ENCODE assay signal across 1 cellular context in genomic region chr11:19670030-19670761, GRCh38.
TF ChIP-seq lines count a peak whose summit lies in the region.

No MANE protein-coding gene starts in this region.

TF ChIP-seq in HepG2, 621 proteins besides CTCF, POLR2A, EP300 and RAD21:
- TF ChIP-seq HDAC6 (IDR thresholded peaks at IDR 0.05; ENCODE audit: low read depth, low read length) (no peak), ZNF101 (CRISPR knock-in tag; IDR thresholded peaks at IDR 0.05; ENCODE audit: borderline replicate concordance, low read depth) (no peak), RARA (CRISPR knock-in tag; IDR thresholded peaks at IDR 0.05) (no peak), ZNF574 (CRISPR knock-in tag; IDR thresholded peaks at IDR 0.05) (no peak), BORCS8-MEF2B (CRISPR knock-in tag; IDR thresholded peaks at IDR 0.05) (no peak), ZNF432 (CRISPR knock-in tag; IDR thresholded peaks at IDR 0.05; ENCODE audit: borderline replicate concordance) (no peak), ZNF589 (CRISPR knock-in tag; conservative IDR thresholded peaks at IDR 0.05) (no peak), SMAD9 (CRISPR knock-in tag; IDR thresholded peaks at IDR 0.05) (no peak), PTBP1 (IDR thresholded peaks at IDR 0.05; ENCODE audit: low read depth, low read length, poor library complexity, severe bottlenecking) (no peak), POGZ (CRISPR knock-in tag; IDR thresholded peaks at IDR 0.05) (no peak), MTF2 (CRISPR knock-in tag; IDR thresholded peaks at IDR 0.05; ENCODE audit: borderline replicate concordance) (no peak), DDIT3 (CRISPR knock-in tag; IDR thresholded peaks at IDR 0.05) (no peak), CCAR2 (optimal IDR thresholded peaks at IDR 0.05; ENCODE audit: low read depth, low read length) (no peak), ZNF616 (CRISPR knock-in tag; IDR thresholded peaks at IDR 0.05; ENCODE audit: low read depth) (no peak), ZNF12 (CRISPR knock-in tag; IDR thresholded peaks at IDR 0.05) (no peak), ZNF503 (CRISPR knock-in tag; IDR thresholded peaks at IDR 0.05) (no peak)
TF ChIP-seq in HepG2: peak in this region for 0.
